1 cellular context compared by ENCODE assay signal in the genomic region with DNA sequence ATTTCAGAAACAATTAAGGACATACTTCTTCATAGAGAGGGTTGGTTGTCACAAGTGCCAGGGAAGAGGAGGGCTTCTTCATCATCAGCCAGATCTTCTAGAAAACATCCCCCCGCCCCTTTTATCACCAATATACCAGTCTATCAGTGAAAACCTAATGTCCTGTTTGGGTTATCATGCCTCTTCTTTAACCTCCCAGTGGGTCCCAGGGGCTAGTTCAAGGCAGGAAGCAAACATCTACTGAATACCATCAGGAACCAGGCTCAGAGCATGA.
TF ChIP-seq lines count a peak whose summit lies in the region.

No MANE protein-coding gene starts in this region.

TF ChIP-seq in HEK293, 187 proteins besides CTCF, POLR2A, EP300 and RAD21 (continued from another document):
- TF ChIP-seq ZNF518A (tag by site-specific recombination; conservative IDR thresholded peaks at IDR 0.05; ENCODE audit: low read depth) (no peak), ZNF211 (tag by site-specific recombination; IDR thresholded peaks at IDR 0.05; ENCODE audit: low read depth) (no peak), ZNF394 (tag by site-specific recombination; IDR thresholded peaks at IDR 0.05; ENCODE audit: borderline replicate concordance) (no peak), TRIM28 (IDR thresholded peaks at IDR 0.05; ENCODE audit: borderline replicate concordance, low read length) (no peak), ZFP41 (tag by site-specific recombination; IDR thresholded peaks at IDR 0.05; ENCODE audit: borderline replicate concordance) (no peak), YY2 (tag by site-specific recombination; IDR thresholded peaks at IDR 0.05) (no peak), ZBTB21 (tag by site-specific recombination; IDR thresholded peaks at IDR 0.05) (no peak), SCRT2 (tag by site-specific recombination; IDR thresholded peaks at IDR 0.05) (no peak), ZNF585B (tag by site-specific recombination; IDR thresholded peaks at IDR 0.05) (no peak), ZNF701 (tag by site-specific recombination; IDR thresholded peaks at IDR 0.05) (no peak), ZSCAN30 (tag by site-specific recombination; IDR thresholded peaks at IDR 0.05) (no peak), YY1 (tag by site-specific recombination; IDR thresholded peaks at IDR 0.05) (no peak), ZNF600 (tag by site-specific recombination; IDR thresholded peaks at IDR 0.05) (no peak), ZNF341 (tag by site-specific recombination; IDR thresholded peaks at IDR 0.05; ENCODE audit: low read depth) (peak; percentile 50; the same call in 1 of the 2 replicates), ZNF707 (tag by site-specific recombination; IDR thresholded peaks at IDR 0.05) (no peak), ZNF785 (tag by site-specific recombination; IDR thresholded peaks at IDR 0.05) (no peak), ZNF670 (tag by site-specific recombination; IDR thresholded peaks at IDR 0.05; ENCODE audit: low read depth) (no peak)
- TF ChIP-seq, protein P1, sequence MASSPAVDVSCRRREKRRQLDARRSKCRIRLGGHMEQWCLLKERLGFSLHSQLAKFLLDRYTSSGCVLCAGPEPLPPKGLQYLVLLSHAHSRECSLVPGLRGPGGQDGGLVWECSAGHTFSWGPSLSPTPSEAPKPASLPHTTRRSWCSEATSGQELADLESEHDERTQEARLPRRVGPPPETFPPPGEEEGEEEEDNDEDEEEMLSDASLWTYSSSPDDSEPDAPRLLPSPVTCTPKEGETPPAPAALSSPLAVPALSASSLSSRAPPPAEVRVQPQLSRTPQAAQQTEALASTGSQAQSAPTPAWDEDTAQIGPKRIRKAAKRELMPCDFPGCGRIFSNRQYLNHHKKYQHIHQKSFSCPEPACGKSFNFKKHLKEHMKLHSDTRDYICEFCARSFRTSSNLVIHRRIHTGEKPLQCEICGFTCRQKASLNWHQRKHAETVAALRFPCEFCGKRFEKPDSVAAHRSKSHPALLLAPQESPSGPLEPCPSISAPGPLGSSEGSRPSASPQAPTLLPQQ (tag by site-specific recombination; IDR thresholded peaks at IDR 0.05), result peak; percentile 14; the same call in 1 of the 2 replicates
- TF ChIP-seq, protein P2, sequence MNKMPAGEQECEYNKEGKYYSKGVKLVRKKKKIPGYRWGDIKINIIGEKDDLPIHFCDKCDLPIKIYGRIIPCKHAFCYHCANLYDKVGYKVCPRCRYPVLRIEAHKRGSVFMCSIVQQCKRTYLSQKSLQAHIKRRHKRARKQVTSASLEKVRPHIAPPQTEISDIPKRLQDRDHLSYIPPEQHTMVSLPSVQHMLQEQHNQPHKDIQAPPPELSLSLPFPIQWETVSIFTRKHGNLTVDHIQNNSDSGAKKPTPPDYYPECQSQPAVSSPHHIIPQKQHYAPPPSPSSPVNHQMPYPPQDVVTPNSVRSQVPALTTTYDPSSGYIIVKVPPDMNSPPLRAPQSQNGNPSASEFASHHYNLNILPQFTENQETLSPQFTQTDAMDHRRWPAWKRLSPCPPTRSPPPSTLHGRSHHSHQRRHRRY (tag by site-specific recombination; IDR thresholded peaks at IDR 0.05), result no peak
- TF ChIP-seq, protein P3, sequence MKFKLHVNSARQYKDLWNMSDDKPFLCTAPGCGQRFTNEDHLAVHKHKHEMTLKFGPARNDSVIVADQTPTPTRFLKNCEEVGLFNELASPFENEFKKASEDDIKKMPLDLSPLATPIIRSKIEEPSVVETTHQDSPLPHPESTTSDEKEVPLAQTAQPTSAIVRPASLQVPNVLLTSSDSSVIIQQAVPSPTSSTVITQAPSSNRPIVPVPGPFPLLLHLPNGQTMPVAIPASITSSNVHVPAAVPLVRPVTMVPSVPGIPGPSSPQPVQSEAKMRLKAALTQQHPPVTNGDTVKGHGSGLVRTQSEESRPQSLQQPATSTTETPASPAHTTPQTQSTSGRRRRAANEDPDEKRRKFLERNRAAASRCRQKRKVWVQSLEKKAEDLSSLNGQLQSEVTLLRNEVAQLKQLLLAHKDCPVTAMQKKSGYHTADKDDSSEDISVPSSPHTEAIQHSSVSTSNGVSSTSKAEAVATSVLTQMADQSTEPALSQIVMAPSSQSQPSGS (tag by site-specific recombination; IDR thresholded peaks at IDR 0.05; ENCODE audit: low read depth), result no peak
- TF ChIP-seq, protein P4, sequence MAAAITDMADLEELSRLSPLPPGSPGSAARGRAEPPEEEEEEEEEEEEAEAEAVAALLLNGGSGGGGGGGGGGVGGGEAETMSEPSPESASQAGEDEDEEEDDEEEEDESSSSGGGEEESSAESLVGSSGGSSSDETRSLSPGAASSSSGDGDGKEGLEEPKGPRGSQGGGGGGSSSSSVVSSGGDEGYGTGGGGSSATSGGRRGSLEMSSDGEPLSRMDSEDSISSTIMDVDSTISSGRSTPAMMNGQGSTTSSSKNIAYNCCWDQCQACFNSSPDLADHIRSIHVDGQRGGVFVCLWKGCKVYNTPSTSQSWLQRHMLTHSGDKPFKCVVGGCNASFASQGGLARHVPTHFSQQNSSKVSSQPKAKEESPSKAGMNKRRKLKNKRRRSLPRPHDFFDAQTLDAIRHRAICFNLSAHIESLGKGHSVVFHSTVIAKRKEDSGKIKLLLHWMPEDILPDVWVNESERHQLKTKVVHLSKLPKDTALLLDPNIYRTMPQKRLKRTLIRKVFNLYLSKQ (tag by site-specific recombination; IDR thresholded peaks at IDR 0.05; ENCODE audit: borderline replicate concordance), result no peak
- TF ChIP-seq, protein P5, sequence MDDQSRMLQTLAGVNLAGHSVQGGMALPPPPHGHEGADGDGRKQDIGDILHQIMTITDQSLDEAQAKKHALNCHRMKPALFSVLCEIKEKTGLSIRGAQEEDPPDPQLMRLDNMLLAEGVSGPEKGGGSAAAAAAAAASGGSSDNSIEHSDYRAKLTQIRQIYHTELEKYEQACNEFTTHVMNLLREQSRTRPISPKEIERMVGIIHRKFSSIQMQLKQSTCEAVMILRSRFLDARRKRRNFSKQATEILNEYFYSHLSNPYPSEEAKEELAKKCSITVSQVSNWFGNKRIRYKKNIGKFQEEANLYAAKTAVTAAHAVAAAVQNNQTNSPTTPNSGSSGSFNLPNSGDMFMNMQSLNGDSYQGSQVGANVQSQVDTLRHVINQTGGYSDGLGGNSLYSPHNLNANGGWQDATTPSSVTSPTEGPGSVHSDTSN (CRISPR knock-in tag; IDR thresholded peaks at IDR 0.05), result no peak
- TF ChIP-seq, protein P6, sequence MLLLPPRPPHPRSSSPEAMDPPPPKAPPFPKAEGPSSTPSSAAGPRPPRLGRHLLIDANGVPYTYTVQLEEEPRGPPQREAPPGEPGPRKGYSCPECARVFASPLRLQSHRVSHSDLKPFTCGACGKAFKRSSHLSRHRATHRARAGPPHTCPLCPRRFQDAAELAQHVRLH (tag by site-specific recombination; IDR thresholded peaks at IDR 0.05), result no peak
